In genomic region chr18:57267368-57267767, GRCh38 we compare ENCODE assay signal across 23 cellular contexts.
"Had no signal": no experiment of that assay in that cellular context is flagged by ENCODE, and none has a peak within 500 bp of the region (broad histone marks: within the 10 kb centered on the region; RNA-seq: fewer than 3 reads in every experiment).

No MANE protein-coding gene starts in this region.

- H3K27ac ChIP-seq: brain microvascular endothelial cell, esophagus muscularis mucosa, heart left ventricle, psoas muscle, upper lobe of left lung had no signal

- H3K4me3 ChIP-seq: esophagus muscularis mucosa, heart left ventricle, psoas muscle, upper lobe of left lung had no signal

- H3K36me3 ChIP-seq: brain microvascular endothelial cell, esophagus muscularis mucosa, heart left ventricle, upper lobe of left lung had no signal

- H3K9me3 ChIP-seq: esophagus muscularis mucosa, heart left ventricle, psoas muscle, upper lobe of left lung had no signal

- ATAC-seq: activated CD4-positive, CD25-positive, alpha-beta regulatory T cell treated with anti-CD3 and anti-CD28 coated beads, Interleukin-2, amount 50 U/mL, for 24 hours; activated CD8-positive, alpha-beta memory T cell treated with anti-CD3 and anti-CD28 coated beads, Interleukin-2, amount 10 ng/mL, durations not matched to agents 7 days and 5 days; activated CD8-positive, alpha-beta T cell treated with anti-CD3 and anti-CD28 coated beads for 36 hours; heart left ventricle; left lobe of liver; naive thymus-derived CD8-positive, alpha-beta T cell; psoas muscle; right cardiac atrium; stimulated activated naive CD8-positive, alpha-beta T cell treated with anti-CD3 and anti-CD28 coated beads, Interleukin-15, Interleukin-2, amounts not matched to agents 100 U/mL and 50 U/mL, for 24 hours had no signal

- H3K4me1 ChIP-seq: esophagus muscularis mucosa, heart left ventricle, psoas muscle, upper lobe of left lung had no signal

- DNase-seq: activated CD4-positive, alpha-beta T cell treated with anti-CD3 and anti-CD28 coated beads, Interleukin-2, amount 10 ng/mL, durations not matched to agents 24 days and 14 days; activated CD8-positive, alpha-beta memory T cell treated with anti-CD3 and anti-CD28 coated beads, Interleukin-2, amount 10 ng/mL, durations not matched to agents 7 days and 5 days; activated CD8-positive, alpha-beta T cell treated with anti-CD3 and anti-CD28 coated beads for 36 hours; activated gamma-delta T cell treated with Interleukin-2 at 50 U/mL for 16 hours; activated T-cell treated with anti-CD3 and anti-CD28 coated beads for 4 hours; aorta; brain microvascular endothelial cell; caudate nucleus; dermis blood vessel endothelial cell; effector CD8-positive, alpha-beta T cell; heart left ventricle; islet precursor cell; naive thymus-derived CD8-positive, alpha-beta T cell; psoas muscle; right cardiac atrium; stimulated activated CD4-positive, alpha-beta T cell treated with anti-CD3 and anti-CD28 coated beads, Interleukin-4, amount 100 ng/mL, for 4 hours; stimulated activated naive CD8-positive, alpha-beta T cell treated with anti-CD3 and anti-CD28 coated beads, Interleukin-15, Interleukin-2, amounts not matched to agents 100 U/mL and 50 U/mL, for 24 hours; SW 1271; T-helper 2 cell; upper lobe of left lung had no signal

- H3K27me3 ChIP-seq: brain microvascular endothelial cell, esophagus muscularis mucosa, upper lobe of left lung had no signal
